In the genomic region with DNA sequence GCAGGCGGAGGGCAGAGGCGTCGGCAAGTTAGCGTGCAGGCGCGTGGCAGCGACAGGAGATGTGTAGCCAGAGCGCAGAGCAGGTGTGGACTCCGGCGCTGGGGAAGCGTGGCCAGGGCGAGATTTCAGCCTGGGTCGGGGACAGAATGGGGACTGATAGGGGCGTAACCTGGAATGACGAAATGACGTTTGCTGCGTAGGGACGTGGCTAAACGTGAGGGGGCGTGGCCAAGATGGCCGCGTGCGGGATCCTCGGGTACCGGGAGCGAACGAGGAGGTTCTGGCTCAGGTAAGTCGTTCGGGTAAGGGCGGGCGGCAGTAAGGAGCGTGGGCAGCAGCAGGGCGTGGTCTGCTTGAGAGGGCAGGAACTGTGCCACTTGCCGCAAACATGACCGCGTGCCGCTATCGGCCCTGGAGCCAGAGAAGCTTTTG, we compare ENCODE assay signal across 8 cellular contexts.
DNase-seq lines count a peak whose midpoint lies in the region; ATAC-seq and TF ChIP-seq lines count a peak whose summit lies in the region.

No MANE protein-coding gene starts in this region.

- DNase-seq in COLO829 (ENCODE audit: low spot score) (peak; percentile 73), NOMO-1 (lab: John Stamatoyannopoulos, UW; ENCODE audit: unreplicated experiment in 2 of 2) (peak; percentile 88 to 92), fibroblast of pulmonary artery (ENCODE audit: low read depth) (no peak)
- peak; percentile 90 for DNase-seq in activated T-cell treated with anti-CD3 and anti-CD28 coated beads, Interleukin-2, amount 50 U/mL, for 1 hour

- H3K27me3 ChIP-seq in neuron (ENCODE audit: insufficient read depth, low read length) (peaks cover 1% of the 10 kb centered on the region), subcutaneous abdominal adipose tissue (ENCODE audit: control insufficient read depth in 5 of 5, insufficient read depth in 4 of 5, low read length in 5 of 5) (peaks cover 0 to 10% (median 0%) of the 10 kb centered on the region in 5 donors)

- peak overlapping the region; percentile 97 for H3K27ac ChIP-seq in subcutaneous abdominal adipose tissue (ENCODE audit: low read depth, low read length)

- H3K36me3 ChIP-seq in neuron (ENCODE audit: insufficient read depth, low read length) (no peaks in the 10 kb centered on the region), subcutaneous abdominal adipose tissue (ENCODE audit: control insufficient read depth in 5 of 5, insufficient read depth in 5 of 5, low read length in 5 of 5) (peaks cover 0 to 10% (median 0%) of the 10 kb centered on the region in 5 donors)

- H3K9ac ChIP-seq in subcutaneous abdominal adipose tissue (ENCODE audit: low read length in 5 of 5): peak overlapping the region; percentile 56 to 86 (median 82)

- H2AFZ ChIP-seq in neuron (ENCODE audit: low read depth, low read length): peak overlapping the region; percentile 23

- H3K4me3 ChIP-seq in fibroblast of pulmonary artery (replicated peaks; ENCODE audit: low read depth, low read length) (peak overlapping the region; percentile 84), neuron (ENCODE audit: low read length) (peak overlapping the region; percentile 62), subcutaneous abdominal adipose tissue (ENCODE audit: low read depth in 1 of 5, low read length in 5 of 5) (peak overlapping the region; percentile 94 to 100 (median 98))

- H3K4me1 ChIP-seq in neuron (ENCODE audit: insufficient read depth, low read length) (no peaks in the 10 kb centered on the region), subcutaneous abdominal adipose tissue (ENCODE audit: control insufficient read depth in 5 of 5, insufficient read depth in 5 of 5, low read length in 5 of 5) (peaks cover 17 to 28% (median 19%) of the 10 kb centered on the region in 5 donors)

- H3K9me3 ChIP-seq in neuron (ENCODE audit: low read length) (no peaks in the 10 kb centered on the region), subcutaneous abdominal adipose tissue (ENCODE audit: control insufficient read depth in 5 of 5, low read length in 5 of 5) (no peaks in the 10 kb centered on the region)

- ATAC-seq in GM19468 (IDR thresholded peaks at IDR 0.05; ENCODE audit: extremely low read depth, unreplicated experiment) (peak; percentile 50), HG03575 (IDR thresholded peaks at IDR 0.05; ENCODE audit: extremely low read depth, insufficient number of reproducible peaks, low FRiP score, unreplicated experiment) (peak; percentile 38)

- no peak for TF ChIP-seq CTCF in fibroblast of pulmonary artery (IDR thresholded peaks at IDR 0.05; ENCODE audit: low read length, missing control alignments)
